Comparison of ENCODE assay signal across 20 cellular contexts in genomic region chr6:3489032-3489757, GRCh38. TPM values are rescaled to one million over a fixed set of nuclear protein-coding genes. Genes with fewer than 3 reads are reported as not detected.
DNase-seq lines count a peak whose midpoint lies in the region; ATAC-seq, FAIRE-seq and TF ChIP-seq lines count a peak whose summit lies in the region.
"Had no signal": no experiment of that assay in that cellular context is flagged by ENCODE, and none has a peak within 500 bp of the region (broad histone marks: within the 10 kb centered on the region; RNA-seq: fewer than 3 reads in every experiment).

No MANE protein-coding gene starts in this region.

- peak overlapping the region; percentile 46 for H3K18ac ChIP-seq in trophoblast cell (ENCODE audit: low read length)

- H3K4me2 ChIP-seq in PC-3 (ENCODE audit: low read length) (no peak overlapping the region), endothelial cell of umbilical vein (ENCODE audit: insufficient read depth, low read length) (no peak overlapping the region), trophoblast cell (ENCODE audit: low read length) (no peak overlapping the region)
- H3K4me2 ChIP-seq: BLaER1 treated with 17β-estradiol and CSF1 and Interleukin-3, amounts not matched to agents 10 nM and 100 nM had no signal

- POLR2A ChIA-PET in PC-3 (lab: Charles Lee; ENCODE audit: unreplicated experiment): no interaction called here
- POLR2A ChIA-PET in endothelial cell of umbilical vein (lab: Charles Lee): no interaction called here
- POLR2A ChIA-PET in CD8-positive, alpha-beta T cell (lab: Charles Lee): no interaction called here

- H4K91ac ChIP-seq in trophoblast cell (ENCODE audit: low read depth, low read length): peak overlapping the region; percentile 77

- H4K12ac ChIP-seq in trophoblast cell (ENCODE audit: low read depth, low read length): peak overlapping the region; percentile 58

- H4K8ac ChIP-seq in trophoblast cell (ENCODE audit: low read depth, low read length): peak overlapping the region; percentile 42

- H3K27me3 ChIP-seq in PC-3 (ENCODE audit: low read length) (no peaks in the 10 kb centered on the region), endothelial cell of umbilical vein (ENCODE audit: control insufficient read depth in 2 of 2, insufficient read depth in 2 of 2, low read length in 2 of 2) (peaks cover 0 to 6% of the 10 kb centered on the region in 2 experiments), trophoblast cell (ENCODE audit: insufficient read depth, low read length) (no peaks in the 10 kb centered on the region), spleen (replicated peaks in 1 of 7) (peaks cover 0 to 40% (median 0%) of the 10 kb centered on the region in 7 donors)
- no peaks in the 10 kb centered on the region for H3K27me3 ChIP-seq in CD8-positive, alpha-beta T cell (ENCODE audit: insufficient read depth, low read length)
- H3K27me3 ChIP-seq: BLaER1 treated with 17β-estradiol and CSF1 and Interleukin-3, amounts not matched to agents 10 nM and 100 nM; thyroid gland had no signal

- no peaks in the 10 kb centered on the region for H3K9me3 Mint-ChIP-seq in CD8-positive, alpha-beta T cell
- H3K9me3 Mint-ChIP-seq: immature natural killer cell had no signal

- peak overlapping the region; percentile 81 for H2BK12ac ChIP-seq in trophoblast cell (ENCODE audit: low read length)

- intact Hi-C loops in PC-3 (cut with micrococcal nuclease) (no loop called here), endothelial cell of umbilical vein (cut with micrococcal nuclease) (no loop called here), spleen (cut with DNase I; ENCODE audit: low total_unique reads) (no loop called here), kidney (cut with DNase I) (no loop called here)
- intact Hi-C loops in CD8-positive, alpha-beta T cell (cut with DNase I, micrococcal nuclease): no loop called here

- no peaks in the 10 kb centered on the region for H3K9me2 ChIP-seq in PC-3 (replicated peaks; ENCODE audit: low read length)

- TF ChIP-seq CTCF in PC-3 (conservative IDR thresholded peaks at IDR 0.05; ENCODE audit: low read depth, low read length) (no peak), endothelial cell of umbilical vein (IDR thresholded peaks at IDR 0.05; ENCODE audit: extremely low read depth in 1 of 2, insufficient read depth in 1 of 2, low read depth in 1 of 2, low read length in 2 of 2) (no peak), spleen (IDR thresholded peaks at IDR 0.05 in 8 of 11, conservative IDR thresholded peaks at IDR 0.05 in 3 of 11) (no peak), kidney (IDR thresholded peaks at IDR 0.05; ENCODE audit: borderline replicate concordance, extremely low read depth, insufficient read depth) (no peak)
- no peak for TF ChIP-seq CTCF in CD8-positive, alpha-beta T cell (IDR thresholded peaks at IDR 0.05)

- H2AFZ ChIP-seq in PC-3 (ENCODE audit: low read length) (no peak overlapping the region), endothelial cell of umbilical vein (ENCODE audit: low read depth, low read length) (no peak overlapping the region), trophoblast cell (ENCODE audit: insufficient read depth, low read length, poor library complexity) (no peak overlapping the region)

- no peak overlapping the region for H3K9ac ChIP-seq in PC-3 (ENCODE audit: low read length)
- no peak overlapping the region for H3K9ac ChIP-seq in endothelial cell of umbilical vein (replicated peaks; ENCODE audit: extremely low read depth, insufficient read depth, low read length)
- H3K9ac ChIP-seq in trophoblast cell (ENCODE audit: low read length): no peak overlapping the region
- H3K9ac ChIP-seq in kidney (ENCODE audit: low read length in 2 of 2): no peak overlapping the region
- H3K9ac ChIP-seq: BLaER1 treated with 17β-estradiol and CSF1 and Interleukin-3, amounts not matched to agents 10 nM and 100 nM had no signal

- H2BK120ac ChIP-seq in trophoblast cell (ENCODE audit: insufficient read depth, low read length, poor library complexity): peak overlapping the region; percentile 80

- H3K9me3 ChIP-seq in PC-3 (ENCODE audit: low read length) (no peaks in the 10 kb centered on the region), endothelial cell of umbilical vein (replicated peaks; ENCODE audit: control insufficient read depth, insufficient read depth, low read length) (no peaks in the 10 kb centered on the region), trophoblast cell (ENCODE audit: insufficient read depth, low read depth, low read length) (peaks cover 2% of the 10 kb centered on the region), spleen (no peaks in the 10 kb centered on the region), kidney (ENCODE audit: control insufficient read depth in 1 of 2, low read length in 2 of 2) (no peaks in the 10 kb centered on the region)
- no peaks in the 10 kb centered on the region for H3K9me3 ChIP-seq in CD8-positive, alpha-beta T cell (ENCODE audit: low read length)
- H3K9me3 ChIP-seq: thyroid gland had no signal

- H3K14ac ChIP-seq in trophoblast cell (ENCODE audit: low read length): peak overlapping the region; percentile 39

- no peaks in the 10 kb centered on the region for H3K36me3 Mint-ChIP-seq in CD8-positive, alpha-beta T cell
- H3K36me3 Mint-ChIP-seq: immature natural killer cell had no signal

- no peak overlapping the region for H3K4ac ChIP-seq in trophoblast cell (ENCODE audit: low read depth, low read length)

- H4K20me1 ChIP-seq in PC-3 (ENCODE audit: low read length) (no peaks in the 10 kb centered on the region), endothelial cell of umbilical vein (replicated peaks; ENCODE audit: control insufficient read depth, extremely low read depth, insufficient read depth, low read length) (no peaks in the 10 kb centered on the region)
- H4K20me1 ChIP-seq: BLaER1 treated with 17β-estradiol and CSF1 and Interleukin-3, amounts not matched to agents 10 nM and 100 nM had no signal

- FAIRE-seq in endothelial cell of umbilical vein (lab: Jason Lieb, UNC): no peak
- FAIRE-seq in kidney (lab: Jason Lieb, UNC): no peak

- no peak overlapping the region for H3K23ac ChIP-seq in trophoblast cell (ENCODE audit: low read length)

- no peak for ATAC-seq in PC-3
- ATAC-seq in CD8-positive, alpha-beta T cell: no peak
- ATAC-seq: foreskin keratinocyte had no signal

- H3K4me1 ChIP-seq in PC-3 (ENCODE audit: insufficient read depth, low read length): peaks cover 2% of the 10 kb centered on the region
- H3K4me1 ChIP-seq in endothelial cell of umbilical vein (ENCODE audit: control insufficient read depth, extremely low read depth, insufficient read depth, low read length): no peaks in the 10 kb centered on the region
- H3K4me1 ChIP-seq in trophoblast cell (ENCODE audit: control insufficient read depth in 1 of 2, insufficient read depth in 2 of 2, low read length in 2 of 2): peaks cover 5 to 12% of the 10 kb centered on the region in 2 experiments
- no peaks in the 10 kb centered on the region for H3K4me1 ChIP-seq in CD8-positive, alpha-beta T cell (ENCODE audit: insufficient read depth, low read length)
- H3K4me1 ChIP-seq in spleen: no peaks in the 10 kb centered on the region
- H3K4me1 ChIP-seq in kidney (ENCODE audit: control insufficient read depth in 1 of 2, insufficient read depth in 1 of 2, low read depth in 1 of 2, low read length in 2 of 2): no peaks in the 10 kb centered on the region
- H3K4me1 ChIP-seq: foreskin keratinocyte, thyroid gland had no signal

- no peak overlapping the region for H3K27ac Mint-ChIP-seq in CD8-positive, alpha-beta T cell
- H3K27ac Mint-ChIP-seq: immature natural killer cell, progenitor cell of endocrine pancreas had no signal

- DNase-seq in EL (peak; percentile 31), PC-3 (peak; percentile 25), endothelial cell of umbilical vein (ENCODE audit: low read depth, low spot score) (peak; percentile 37), trophoblast cell (peak in 1 of 2 donors; percentile 30), 8988T (no peak), spleen (no peak), kidney (no peak)
- no peak for DNase-seq in CD8-positive, alpha-beta T cell
- DNase-seq: activated T-cell treated with anti-CD3 and anti-CD28 coated beads, Interleukin-2, amount 50 U/mL, for 48 hours; amniotic stem cell; DND-41; immature natural killer cell; NCI-H1694; NCI-H524; stimulated activated CD4-positive, alpha-beta T cell treated with anti-CD3 and anti-CD28 coated beads, Interleukin-1b, Interleukin-23, amount 100 ng/mL, for 48 hours; stimulated activated CD8-positive, alpha-beta memory T cell treated with anti-CD3 and anti-CD28 coated beads, Interleukin-4, amount 100 ng/mL, for 48 hours; thyroid gland had no signal

- H3K4me3 ChIP-seq in PC-3 (ENCODE audit: low read length) (no peak overlapping the region), endothelial cell of umbilical vein (replicated peaks in 1 of 3; ENCODE audit: insufficient read depth in 1 of 3, low read depth in 1 of 3, low read length in 3 of 3) (no peak overlapping the region), trophoblast cell (ENCODE audit: low read depth, low read length) (no peak overlapping the region), spleen (no peak overlapping the region), kidney (ENCODE audit: low read length in 2 of 2) (no peak overlapping the region)
- no peak overlapping the region for H3K4me3 ChIP-seq in CD8-positive, alpha-beta T cell (ENCODE audit: low read depth, low read length)
- H3K4me3 ChIP-seq: BLaER1 treated with 17β-estradiol and CSF1 and Interleukin-3, amounts not matched to agents 10 nM and 100 nM; thyroid gland had no signal

- no peak overlapping the region for H3K4me3 Mint-ChIP-seq in CD8-positive, alpha-beta T cell
- H3K4me3 Mint-ChIP-seq: immature natural killer cell had no signal

- no peaks in the 10 kb centered on the region for H3K4me1 Mint-ChIP-seq in CD8-positive, alpha-beta T cell (ENCODE audit: low read depth)
- H3K4me1 Mint-ChIP-seq: immature natural killer cell had no signal

- no peaks in the 10 kb centered on the region for H3K79me2 ChIP-seq in PC-3 (ENCODE audit: low read length)
- H3K79me2 ChIP-seq in endothelial cell of umbilical vein (ENCODE audit: control insufficient read depth, insufficient read depth, low read length): no peaks in the 10 kb centered on the region
- H3K79me2 ChIP-seq in trophoblast cell (ENCODE audit: control insufficient read depth, insufficient read depth, low read length, poor library complexity): no peaks in the 10 kb centered on the region

- H3K36me3 ChIP-seq in PC-3 (ENCODE audit: low read depth, low read length): no peaks in the 10 kb centered on the region
- H3K36me3 ChIP-seq in endothelial cell of umbilical vein (ENCODE audit: control insufficient read depth in 2 of 2, extremely low read depth in 1 of 2, insufficient read depth in 2 of 2, low read length in 2 of 2): no peaks in the 10 kb centered on the region
- H3K36me3 ChIP-seq in trophoblast cell (ENCODE audit: control insufficient read depth in 1 of 2, insufficient read depth in 2 of 2, low read length in 2 of 2): no peaks in the 10 kb centered on the region
- no peaks in the 10 kb centered on the region for H3K36me3 ChIP-seq in CD8-positive, alpha-beta T cell (ENCODE audit: insufficient read depth, low read length)
- H3K36me3 ChIP-seq in spleen: no peaks in the 10 kb centered on the region
- no peaks in the 10 kb centered on the region for H3K36me3 ChIP-seq in kidney (ENCODE audit: control insufficient read depth in 1 of 2, insufficient read depth in 2 of 2, low read length in 2 of 2)
- H3K36me3 ChIP-seq: BLaER1 treated with 17β-estradiol and CSF1 and Interleukin-3, amounts not matched to agents 10 nM and 100 nM; thyroid gland had no signal

- CTCF ChIA-PET in PC-3 (lab: Charles Lee) (no interaction called here), endothelial cell of umbilical vein (lab: Charles Lee) (interaction anchor here (1.4 kb wide), 1 partner anchor 210 kb away, joined by 3 read pairs; no protein-coding TSS in a partner anchor)
- CTCF ChIA-PET in CD8-positive, alpha-beta T cell (lab: Charles Lee): interaction anchor here (1.1 kb wide), 1 partner anchor 30 kb away, joined by 4 read pairs; no protein-coding TSS in a partner anchor

- no peaks in the 10 kb centered on the region for H3K9me1 ChIP-seq in endothelial cell of umbilical vein (replicated peaks; ENCODE audit: control insufficient read depth, extremely low read depth, insufficient read depth, low read length)

- dilution Hi-C loops in endothelial cell of umbilical vein (cut with MboI; ENCODE audit: extremely low pct_ligation_motif_present, low sequenced_read_pairs): no loop called here

- no peak overlapping the region for H3K27ac ChIP-seq in PC-3 (ENCODE audit: low read length)
- no peak overlapping the region for H3K27ac ChIP-seq in endothelial cell of umbilical vein (ENCODE audit: insufficient read depth, low read depth, low read length)
- no peak overlapping the region for H3K27ac ChIP-seq in trophoblast cell (ENCODE audit: low read depth, low read length)
- H3K27ac ChIP-seq in CD8-positive, alpha-beta T cell (ENCODE audit: low read depth, low read length): no peak overlapping the region
- no peak overlapping the region for H3K27ac ChIP-seq in spleen
- no peak overlapping the region for H3K27ac ChIP-seq in kidney (ENCODE audit: low read depth in 2 of 2, low read length in 2 of 2)
- H3K27ac ChIP-seq: BLaER1 treated with 17β-estradiol and CSF1 and Interleukin-3, amounts not matched to agents 10 nM and 100 nM; foreskin keratinocyte; thyroid gland had no signal

- H2BK5ac ChIP-seq in trophoblast cell (ENCODE audit: low read depth, low read length, poor library complexity): no peak overlapping the region

- H2AK5ac ChIP-seq in trophoblast cell (ENCODE audit: low read length): peak overlapping the region; percentile 22

- BruUV-seq in PC-3 (replicated peaks; lab: Mats Ljungman, UMichigan): no TSS peak
- no TSS peak for BruUV-seq in endothelial cell of umbilical vein (replicated peaks; lab: Mats Ljungman, UMichigan)

- peaks cover 16% of the 10 kb centered on the region for H3K27me3 Mint-ChIP-seq in CD8-positive, alpha-beta T cell (ENCODE audit: low read depth)

- no CpG with 5 or more reads among the region's 7 CpGs for WGBS in trophoblast cell (ENCODE audit: extremely low coverage, insufficient coverage, insufficient read length)
- 67 to 79% (median 77%) methylated on average over 7 of the region's 7 CpGs for WGBS in spleen, 5 donors

- TF ChIP-seq POLR2A in endothelial cell of umbilical vein (IDR thresholded peaks at IDR 0.05; ENCODE audit: low read depth, low read length): no peak
- no peak for TF ChIP-seq POLR2A in spleen (IDR thresholded peaks at IDR 0.05)

- H3K79me1 ChIP-seq in trophoblast cell (ENCODE audit: low read length): peaks cover 10% of the 10 kb centered on the region

- no peaks in the 10 kb centered on the region for H3F3A ChIP-seq in PC-3 (ENCODE audit: low read length, unreplicated experiment)

RNA-seq across cellular contexts. Expression of gene SLC22A23, which starts 32.3 kb away (rescaled TPM):
- 5.7 and 8.2 TPM in 2 replicates for total RNA-seq in PC-3 (2014; rRNA removed)
- total RNA-seq in endothelial cell of umbilical vein: 10.8 and 14.3 TPM in 2 replicates
- polyA plus RNA-seq in endothelial cell of umbilical vein: 4.0 and 4.2 TPM in 2 replicates
- 4.0 and 4.5 TPM in 2 replicates for polyA plus RNA-seq in endothelial cell of umbilical vein (2011; cell fraction: cytosol; rRNA removed)
- 8.8 and 10.7 TPM in 2 replicates for polyA plus RNA-seq in endothelial cell of umbilical vein (2011; cell fraction: nucleus; rRNA removed)
- polyA plus RNA-seq in endothelial cell of umbilical vein (2012): 2.7 and 4.0 TPM in 2 replicates
- polyA minus RNA-seq in endothelial cell of umbilical vein: 11.6 and 15.7 TPM in 2 replicates
- 1.0 TPM for polyA minus RNA-seq in endothelial cell of umbilical vein (2011; cell fraction: cytosol; rRNA and poly(A)+ RNA removed)
- 15.9 and 18.5 TPM in 2 replicates for polyA minus RNA-seq in endothelial cell of umbilical vein (2011; cell fraction: nucleus; rRNA and poly(A)+ RNA removed)
- polyA plus RNA-seq in trophoblast cell (2013): 29.8 and 31.6 TPM in 2 replicates
- 1 to 10 TPM; 3.4 to 4.8 TPM for total RNA-seq in CD8-positive, alpha-beta T cell
- 10 to 100 TPM; 15.1 to 22.6 (median 20.2) TPM for total RNA-seq in spleen
- polyA plus RNA-seq in spleen: 1 to 10 TPM; 1.9 to 2.4 (median 2.0) TPM
- 5.3 TPM for total RNA-seq in kidney
- polyA plus RNA-seq in kidney (ENCODE audit: insufficient read depth, low read depth, low replicate concordance): 5.7 TPM

Comparison
In these comparisons a context has a peak if more than half of its experiments do, and no peak if none do; other contexts are left out.
1. DNase-seq: peak in EL (single experiment), PC-3 (single experiment) and endothelial cell of umbilical vein (single experiment); none in 8988T (single experiment), CD8-positive, alpha-beta T cell (0 of 7), spleen (single experiment) and kidney (single experiment).